ENCODE assay signal across 19 cellular contexts in genomic region chr11:120271672-120272071, GRCh38. TPM values are rescaled to one million over a fixed set of nuclear protein-coding genes. Genes with fewer than 3 reads are reported as not detected.
DNase-seq lines count a peak whose midpoint lies in the region; FAIRE-seq and TF ChIP-seq lines count a peak whose summit lies in the region.
"Had no signal": no experiment of that assay in that cellular context is flagged by ENCODE, and none has a peak within 500 bp of the region (broad histone marks: within the 10 kb centered on the region; RNA-seq: fewer than 3 reads in every experiment).

No MANE protein-coding gene starts in this region.

- FAIRE-seq in bronchial epithelial cell (lab: Jason Lieb, UNC) = no peak
- FAIRE-seq: GM19239 had no signal

- H3K9me3 ChIP-seq in GM23248 (ENCODE audit: low read depth) (no peaks in the 10 kb centered on the region), esophagus squamous epithelium (no peaks in the 10 kb centered on the region), trophoblast cell (ENCODE audit: insufficient read depth, low read depth, low read length) (no peaks in the 10 kb centered on the region)
- H3K9me3 ChIP-seq: SJSA1 had no signal

- no peak overlapping the region for H2AK5ac ChIP-seq in trophoblast cell (ENCODE audit: low read length)

- no peaks in the 10 kb centered on the region for H3K9me2 ChIP-seq in GM23248 (ENCODE audit: insufficient read depth)

- peak overlapping the region; percentile 32 for H4K8ac ChIP-seq in trophoblast cell (ENCODE audit: low read depth, low read length)

- H3K27ac ChIP-seq in GM23248 (peak overlapping the region; percentile 64; the same call in 1 of the 2 replicates), esophagus squamous epithelium (peak overlapping the region; percentile 57 to 83 (median 72)), trophoblast cell (ENCODE audit: low read depth, low read length) (no peak overlapping the region)
- H3K27ac ChIP-seq: SJSA1 had no signal

- no peak overlapping the region for H3K18ac ChIP-seq in trophoblast cell (ENCODE audit: low read length)

- H3K4ac ChIP-seq in trophoblast cell (ENCODE audit: low read depth, low read length) = no peak overlapping the region

- peak overlapping the region; percentile 45 for H4K91ac ChIP-seq in trophoblast cell (ENCODE audit: low read depth, low read length)

- no peak overlapping the region for H3K4me2 ChIP-seq in GM23248 (ENCODE audit: unreplicated experiment)
- no peak overlapping the region for H3K4me2 ChIP-seq in trophoblast cell (ENCODE audit: low read length)

- no peak overlapping the region for H2AFZ ChIP-seq in GM23248
- no peak overlapping the region for H2AFZ ChIP-seq in trophoblast cell (ENCODE audit: insufficient read depth, low read length, poor library complexity)

- peaks cover 15% of the 10 kb centered on the region for H3F3A ChIP-seq in GM23248 (ENCODE audit: insufficient read depth)

- H2BK5ac ChIP-seq in trophoblast cell (ENCODE audit: low read depth, low read length, poor library complexity) = no peak overlapping the region

- WGBS in GM23248 (ENCODE audit: low coverage in 1 of 2, low lambda C conversion rate in 2 of 2, missing lambda C conversion rate in 2 of 2), 2 experiments = 40 to 45% methylated on average over 5 of the region's 5 CpGs
- WGBS in esophagus squamous epithelium, 2 donors = 57 to 71% methylated on average over 1 to 3 of the region's 5 CpGs
- WGBS in trophoblast cell (ENCODE audit: extremely low coverage, insufficient coverage, insufficient read length) = no CpG with 5 or more reads among the region's 5 CpGs

- no peaks in the 10 kb centered on the region for H3K79me2 ChIP-seq in GM23248 (ENCODE audit: insufficient read depth)
- H3K79me2 ChIP-seq in trophoblast cell (ENCODE audit: control insufficient read depth, insufficient read depth, low read length, poor library complexity) = no peaks in the 10 kb centered on the region

- peak overlapping the region; percentile 11 for H2BK120ac ChIP-seq in trophoblast cell (ENCODE audit: insufficient read depth, low read length, poor library complexity)

- no peak overlapping the region for H4K12ac ChIP-seq in trophoblast cell (ENCODE audit: low read depth, low read length)

- H2BK12ac ChIP-seq in trophoblast cell (ENCODE audit: low read length) = no peak overlapping the region

- H3K27me3 ChIP-seq in GM23248 (replicated peaks; ENCODE audit: insufficient read depth) (peaks cover 14% of the 10 kb centered on the region), bronchial epithelial cell (ENCODE audit: control insufficient read depth, insufficient read depth, low read length) (peaks cover 1% of the 10 kb centered on the region), esophagus squamous epithelium (peaks cover 0 to 24% (median 0%) of the 10 kb centered on the region in 4 donors), trophoblast cell (ENCODE audit: insufficient read depth, low read length) (no peaks in the 10 kb centered on the region)

- no peak for DNase-seq in GM23248
- DNase-seq in bronchial epithelial cell (ENCODE audit: low read depth) = peak; percentile 81
- DNase-seq in esophagus squamous epithelium (lab: John Stamatoyannopoulos, UW) = no peak
- no peak for DNase-seq in trophoblast cell
- no peak for DNase-seq in cerebellar cortex (ENCODE audit: low spot score)
- DNase-seq in inferior parietal cortex (ENCODE audit: extremely low spot score) = no peak
- no peak for DNase-seq in T-helper 2 cell
- no peak for DNase-seq in ACHN
- DNase-seq: CD4-positive, CD25-positive, alpha-beta regulatory T cell; DMS153; KG1; MM.1S; NCI-H2029; NCI-H446; NCI-H524 treated with DMSO at 0.1 percent for 48 hours; NCI-H774; Right ventricle myocardium superior had no signal

- H3K9ac ChIP-seq in GM23248 (no peak overlapping the region), trophoblast cell (ENCODE audit: low read length) (no peak overlapping the region)

- no peak for TF ChIP-seq POLR2A in esophagus squamous epithelium (IDR thresholded peaks at IDR 0.05)

- no peak for TF ChIP-seq CTCF in bronchial epithelial cell (IDR thresholded peaks at IDR 0.05; ENCODE audit: insufficient read depth, low read length, severe bottlenecking)
- no peak for TF ChIP-seq CTCF in esophagus squamous epithelium (IDR thresholded peaks at IDR 0.05)

- peak overlapping the region; percentile 35 for H3K14ac ChIP-seq in trophoblast cell (ENCODE audit: low read length)

- H3K4me1 ChIP-seq in GM23248 (ENCODE audit: insufficient read depth) = peaks cover 17% of the 10 kb centered on the region
- peaks cover 6 to 23% (median 8%) of the 10 kb centered on the region in 3 donors for H3K4me1 ChIP-seq in esophagus squamous epithelium
- H3K4me1 ChIP-seq in trophoblast cell (ENCODE audit: control insufficient read depth in 1 of 2, insufficient read depth in 2 of 2, low read length in 2 of 2) = peaks cover 4% of the 10 kb centered on the region in 2 experiments
- H3K4me1 ChIP-seq: SJSA1 had no signal

- no peak overlapping the region for H3K4me3 ChIP-seq in GM23248
- no peak overlapping the region for H3K4me3 ChIP-seq in bronchial epithelial cell (ENCODE audit: low read depth, low read length)
- no peak overlapping the region for H3K4me3 ChIP-seq in esophagus squamous epithelium
- H3K4me3 ChIP-seq in trophoblast cell (ENCODE audit: low read depth, low read length) = no peak overlapping the region
- H3K4me3 ChIP-seq: SJSA1 had no signal

- intact Hi-C loops in esophagus squamous epithelium (cut with DNase I) = no loop called here

- H3K23ac ChIP-seq in trophoblast cell (ENCODE audit: low read length) = no peak overlapping the region

- in situ Hi-C loops in GM23248 (cut with MboI) = no loop called here
- in situ Hi-C loops in ACHN (cut with HindIII; ENCODE audit: low pct_ligation_motif_present, low pct_unique_long_range_greater_than_20kb, low sequenced_read_pairs) = no loop called here

- H4K20me1 ChIP-seq in GM23248 (ENCODE audit: insufficient read depth) = no peaks in the 10 kb centered on the region

- H3K36me3 ChIP-seq in GM23248 (ENCODE audit: low read depth) = no peaks in the 10 kb centered on the region
- H3K36me3 ChIP-seq in bronchial epithelial cell (ENCODE audit: control insufficient read depth, insufficient read depth, low read length) = no peaks in the 10 kb centered on the region
- H3K36me3 ChIP-seq in esophagus squamous epithelium = no peaks in the 10 kb centered on the region
- no peaks in the 10 kb centered on the region for H3K36me3 ChIP-seq in trophoblast cell (ENCODE audit: control insufficient read depth in 1 of 2, insufficient read depth in 2 of 2, low read length in 2 of 2)
- H3K36me3 ChIP-seq: SJSA1 had no signal

- H3K79me1 ChIP-seq in trophoblast cell (ENCODE audit: low read length) = peaks cover 2% of the 10 kb centered on the region

RNA-seq across cellular contexts. Expression of gene POU2F3, which starts 31.7 kb away (rescaled TPM):
- not detected in 2 replicates for total RNA-seq in GM23248 (2014; rRNA removed; shearing (Covaris generic))
- not detected in 2 replicates for polyA plus RNA-seq in GM23248 (2016; fragmentation: Nextera tagmentation; extraction: Ambion mirVana)
- total RNA-seq in bronchial epithelial cell (0.90 TPM in 1 of 2 replicates, not detected in the other), esophagus squamous epithelium (1 to 10 TPM in 3 of 4 donors, not detected in 1; 1.1 to 2.9 (median 1.5) TPM)
- 18.6 and 19.6 TPM in 2 replicates for polyA plus RNA-seq in trophoblast cell (2013)
- total RNA-seq: CD4-positive, CD25-positive, alpha-beta regulatory T cell; Right ventricle myocardium superior; SJSA1 had no signal
- polyA plus RNA-seq: CD4-positive, CD25-positive, alpha-beta regulatory T cell had no signal

RNA-seq across cellular contexts. Expression of gene TLCD5, which starts 53.4 kb away (rescaled TPM):
- 6.8 and 11.1 TPM in 2 replicates for total RNA-seq in GM23248 (2014; rRNA removed; shearing (Covaris generic))
- 10.6 and 13.5 TPM in 2 replicates for polyA plus RNA-seq in GM23248 (2016; fragmentation: Nextera tagmentation; extraction: Ambion mirVana)
- total RNA-seq in bronchial epithelial cell (1.7 and 1.8 TPM in 2 replicates), esophagus squamous epithelium (1 to 10 TPM in 1 of 4 donors, under 1 TPM in 3; 0.23 to 3.2 (median 0.43) TPM)
- polyA plus RNA-seq in trophoblast cell (2013) = 5.9 and 6.1 TPM in 2 replicates
